In the genomic region with DNA sequence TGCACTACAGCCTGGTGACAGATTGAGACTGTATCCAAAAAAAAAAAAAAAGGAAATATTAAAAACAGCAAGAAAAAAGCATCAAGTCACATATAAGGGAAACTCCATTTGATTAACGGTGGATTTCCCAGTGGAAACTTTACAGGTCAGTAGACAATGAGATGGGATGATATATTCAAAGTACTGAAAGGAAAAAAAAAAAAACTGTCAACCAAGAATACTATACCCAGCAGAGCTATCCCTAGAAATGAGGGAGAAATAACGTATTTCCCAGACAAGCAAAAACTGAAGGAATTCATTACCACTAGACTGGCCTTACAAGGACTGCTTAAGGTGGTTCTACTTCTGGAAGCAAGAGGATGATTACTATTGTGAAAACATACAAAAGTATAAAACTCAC, we compare ENCODE assay signal across 3 cellular contexts.
"Had no signal": no experiment of that assay in that cellular context is flagged by ENCODE, and none has a peak within 500 bp of the region (broad histone marks: within the 10 kb centered on the region; RNA-seq: fewer than 3 reads in every experiment).

No MANE protein-coding gene starts in this region.

- H3K4me3 ChIP-seq: GM12878 had no signal

- DNase-seq: GDM1, GF-D8 had no signal
